Comparison of ENCODE assay signal across 20 cellular contexts in genomic region chr11:114277637-114278341, GRCh38. TPM values are rescaled to one million over a fixed set of nuclear protein-coding genes. Genes with fewer than 3 reads are reported as not detected.
"Had no signal": no experiment of that assay in that cellular context is flagged by ENCODE, and none has a peak within 500 bp of the region (broad histone marks: within the 10 kb centered on the region; RNA-seq: fewer than 3 reads in every experiment).

No MANE protein-coding gene starts in this region.

- H3K36me3 Mint-ChIP-seq: activated naive CD8-positive, alpha-beta T cell treated with anti-CD3 and anti-CD28 coated beads, Interleukin-2, amount 10 ng/mL, durations not matched to agents 7 days and 5 days; WTC11 had no signal

- H3K27ac Mint-ChIP-seq: activated naive CD8-positive, alpha-beta T cell treated with anti-CD3 and anti-CD28 coated beads, Interleukin-2, amount 10 ng/mL, durations not matched to agents 7 days and 5 days; T-helper 17 cell; WTC11 had no signal

- DNase-seq: activated CD4-positive, alpha-beta T cell treated with anti-CD3 and anti-CD28 coated beads for 48 hours; activated CD4-positive, alpha-beta T cell treated with anti-CD3 and anti-CD28 coated beads, Interleukin-2, amount 50 U/mL, for 4 hours; activated CD4-positive, CD25-positive, alpha-beta regulatory T cell treated with anti-CD3 and anti-CD28 coated beads, Interleukin-2, amount 50 U/mL, for 72 hours; activated naive CD4-positive, alpha-beta T cell treated with anti-CD3 and anti-CD28 coated beads, Interleukin-2, amount 50 U/mL, for 16 hours; activated naive CD8-positive, alpha-beta T cell treated with anti-CD3 and anti-CD28 coated beads, Interleukin-2, amount 10 ng/mL, durations not matched to agents 7 days and 5 days; activated T-cell treated with anti-CD3 and anti-CD28 coated beads, Interleukin-2, amount 50 U/mL, for 1 hour; adrenal gland; anterior cingulate cortex; NCI-H1105 treated with DMSO at 0.1 percent for 48 hours; NCI-H146; NCI-H187 treated with DMSO at 0.1 percent for 48 hours; NCI-H2081 treated with DMSO at 0.1 percent for 48 hours; NCI-H446; NCI-H524; PC-9; SIG-M5; T-helper 17 cell; T-helper 9 cell had no signal

- ATAC-seq: T-helper 17 cell, WTC11 had no signal

- H3K4me2 ChIP-seq: PC-9 had no signal

- H3K27me3 ChIP-seq: adrenal gland had no signal

- H3K9me3 Mint-ChIP-seq: activated naive CD8-positive, alpha-beta T cell treated with anti-CD3 and anti-CD28 coated beads, Interleukin-2, amount 10 ng/mL, durations not matched to agents 7 days and 5 days; central memory CD8-positive, alpha-beta T cell had no signal

- H3K4me3 ChIP-seq: adrenal gland, PC-9 had no signal

- H3K36me3 ChIP-seq: adrenal gland had no signal

- H3K27ac ChIP-seq: adrenal gland, PC-9 had no signal

- H3K4me1 Mint-ChIP-seq: activated naive CD8-positive, alpha-beta T cell treated with anti-CD3 and anti-CD28 coated beads, Interleukin-2, amount 10 ng/mL, durations not matched to agents 7 days and 5 days; central memory CD8-positive, alpha-beta T cell had no signal

- H3K9me3 ChIP-seq: adrenal gland had no signal

- H2AFZ ChIP-seq: PC-9 had no signal

- H3K4me1 ChIP-seq: adrenal gland had no signal

- H3K4me3 Mint-ChIP-seq: activated naive CD8-positive, alpha-beta T cell treated with anti-CD3 and anti-CD28 coated beads, Interleukin-2, amount 10 ng/mL, durations not matched to agents 7 days and 5 days; central memory CD8-positive, alpha-beta T cell; T-helper 17 cell; WTC11 had no signal

RNA-seq across cellular contexts. Expression of gene NNMT, which starts 18.4 kb away (rescaled TPM):
- total RNA-seq: activated naive CD8-positive, alpha-beta T cell treated with anti-CD3 and anti-CD28 coated beads, Interleukin-2, amount 10 ng/mL, durations not matched to agents 7 days and 5 days; PC-9; T-helper 17 cell had no signal
